23 cellular contexts compared by ENCODE assay signal in genomic region chr3:80051602-80051962, GRCh38.
"Had no signal": no experiment of that assay in that cellular context is flagged by ENCODE, and none has a peak within 500 bp of the region (broad histone marks: within the 10 kb centered on the region; RNA-seq: fewer than 3 reads in every experiment).

No MANE protein-coding gene starts in this region.

- H3K36me3 ChIP-seq: neutrophil, pancreas, right atrium auricular region, spleen, upper lobe of left lung had no signal

- DNase-seq: activated naive CD4-positive, alpha-beta T cell treated with anti-CD3 and anti-CD28 coated beads, Interleukin-2, amount 10 ng/mL, durations not matched to agents 7 days and 5 days; activated T-cell treated with anti-CD3 and anti-CD28 coated beads, Interleukin-2, amount 50 U/mL, for 1 hour; anterior cingulate cortex; dermis blood vessel endothelial cell; effector memory CD4-positive, alpha-beta T cell; foreskin melanocyte; glutamatergic neuron; immature natural killer cell; mammary epithelial cell; natural killer cell; psoas muscle; spleen; stimulated activated CD4-positive, alpha-beta T cell treated with anti-CD3 and anti-CD28 coated beads, Interleukin-4, amount 100 ng/mL, for 1 hour; stimulated activated naive CD4-positive, alpha-beta T cell treated with Interleukin-2 at 50 U/mL for 16 hours; T-helper 9 cell had no signal

- H3K9me3 ChIP-seq: neutrophil, pancreas, psoas muscle, right atrium auricular region, upper lobe of left lung had no signal

- H3K27me3 ChIP-seq: hepatocyte, neutrophil, pancreas, right atrium auricular region, spleen, upper lobe of left lung had no signal

- H3K4me3 ChIP-seq: hepatocyte, pancreas, psoas muscle, right atrium auricular region, spleen, upper lobe of left lung had no signal

- H3K4me1 ChIP-seq: pancreas, psoas muscle, right atrium auricular region, spleen, upper lobe of left lung had no signal

- ATAC-seq: esophagus mucosa, left ventricle myocardium superior, natural killer cell, pancreas, psoas muscle, WTC11 had no signal

- H3K27ac ChIP-seq: hepatocyte, neutrophil, pancreas, psoas muscle, right atrium auricular region, spleen, upper lobe of left lung had no signal
